Comparison of ENCODE assay signal across 9 cellular contexts in the genomic region with DNA sequence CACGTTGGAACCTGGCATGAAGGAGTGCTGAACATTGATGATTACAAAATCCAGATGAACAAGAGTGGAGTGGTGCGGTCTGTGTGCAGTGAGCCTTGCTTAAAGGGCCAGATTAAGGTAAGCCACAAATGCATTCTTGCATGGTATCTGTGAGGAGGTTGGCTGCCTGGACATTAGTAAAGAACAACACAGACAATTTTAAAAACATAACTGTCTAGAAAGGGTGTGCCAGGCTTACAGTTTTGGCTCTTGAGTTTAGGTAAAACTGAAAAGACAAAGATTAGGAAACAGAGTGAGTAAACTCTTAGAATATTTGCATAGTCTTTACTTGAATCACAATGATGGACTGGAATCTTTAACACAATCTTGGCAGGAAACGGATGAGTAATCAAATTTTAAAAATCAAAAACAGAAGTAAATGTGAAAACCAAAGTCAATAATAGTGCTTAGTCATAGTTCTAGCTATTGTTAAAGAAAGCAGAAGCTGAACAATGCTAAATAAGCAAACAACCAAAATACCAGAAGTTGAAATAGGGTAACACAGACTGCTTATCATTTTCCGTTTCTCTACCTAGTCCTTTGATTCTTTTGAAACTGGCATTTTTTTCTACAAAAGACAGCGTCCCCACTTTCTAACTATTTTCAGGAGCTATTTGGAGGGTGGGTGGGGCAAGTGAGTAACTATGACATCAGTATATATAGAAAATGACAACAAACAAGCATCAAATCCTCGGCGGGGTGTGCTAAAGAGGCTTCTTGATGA.
A peak's percentile ranks its signal among the peaks of the same experiment; 100 is the strongest.
DNase-seq lines count a peak whose midpoint lies in the region; ATAC-seq and FAIRE-seq lines count a peak whose summit lies in the region.
"Had no signal": no experiment of that assay in that cellular context is flagged by ENCODE, and none has a peak within 500 bp of the region (broad histone marks: within the 10 kb centered on the region; RNA-seq: fewer than 3 reads in every experiment).

No MANE protein-coding gene starts in this region.

- no peaks in the 10 kb centered on the region for H3K36me3 Mint-ChIP-seq in stimulated activated naive B cell treated with anti-CD40 and anti-IgM and Interleukin-4, amounts not matched to agents 10 μg/mL and 1 μg/mL and 100 μg/mL, for 72 hours

- no peak overlapping the region for H3K4me3 Mint-ChIP-seq in stimulated activated naive B cell treated with anti-CD40 and anti-IgM and Interleukin-4, amounts not matched to agents 10 μg/mL and 1 μg/mL and 100 μg/mL, for 72 hours

- H3K9me3 Mint-ChIP-seq in stimulated activated naive B cell treated with anti-CD40 and anti-IgM and Interleukin-4, amounts not matched to agents 10 μg/mL and 1 μg/mL and 100 μg/mL, for 72 hours: peaks cover 0 to 1% of the 10 kb centered on the region in 2 donors

- ATAC-seq in HG02884 (IDR thresholded peaks at IDR 0.05; ENCODE audit: unreplicated experiment): peak; percentile 56
- ATAC-seq in stimulated activated naive B cell treated with anti-CD40 and anti-IgM and Interleukin-4, amounts not matched to agents 10 μg/mL and 1 μg/mL and 100 μg/mL, for 72 hours (replicated peaks): no peak

- H3K4me1 Mint-ChIP-seq in stimulated activated naive B cell treated with anti-CD40 and anti-IgM and Interleukin-4, amounts not matched to agents 10 μg/mL and 1 μg/mL and 100 μg/mL, for 72 hours: no peaks in the 10 kb centered on the region

- no peak overlapping the region for H3K27ac Mint-ChIP-seq in stimulated activated naive B cell treated with anti-CD40 and anti-IgM and Interleukin-4, amounts not matched to agents 10 μg/mL and 1 μg/mL and 100 μg/mL, for 72 hours

- peak; percentile 85 for FAIRE-seq in RCC 7860 (lab: Jason Lieb, UNC)
- FAIRE-seq: A204.1 had no signal

- peak; percentile 14 for DNase-seq in NK-92 treated with Interleukin-12 subunit alpha and Interleukin-12 subunit beta, amount 100 ng/mL, for 24 hours (lab: John Stamatoyannopoulos, UW)
- no peak for DNase-seq in NK-92 (lab: John Stamatoyannopoulos, UW; ENCODE audit: unreplicated experiment)
- DNase-seq in RCC 7860 (ENCODE audit: low spot score): peak; percentile 55
- DNase-seq in fibroblast of the conjunctiva (ENCODE audit: low read depth): peak; percentile 76
- DNase-seq in islet precursor cell: no peak
- DNase-seq in activated naive CD4-positive, alpha-beta T cell treated with Interleukin-2 at 50 U/mL for 16 hours: no peak
- DNase-seq in stimulated activated naive B cell treated with anti-CD40 and anti-IgM and Interleukin-4, amounts not matched to agents 10 μg/mL and 1 μg/mL and 100 μg/mL, for 72 hours: no peak

- no peaks in the 10 kb centered on the region for H3K27me3 Mint-ChIP-seq in stimulated activated naive B cell treated with anti-CD40 and anti-IgM and Interleukin-4, amounts not matched to agents 10 μg/mL and 1 μg/mL and 100 μg/mL, for 72 hours

Comparison
In these comparisons a context has a peak if more than half of its experiments do, and no peak if none do; other contexts are left out.
1. DNase-seq: peak in NK-92 treated with Interleukin-12 subunit alpha and Interleukin-12 subunit beta, amount 100 ng/mL, for 24 hours (single experiment), RCC 7860 (single experiment) and fibroblast of the conjunctiva (single experiment); none in NK-92 (single experiment), islet precursor cell (single experiment), activated naive CD4-positive, alpha-beta T cell treated with Interleukin-2 at 50 U/mL for 16 hours (single experiment) and stimulated activated naive B cell treated with anti-CD40 and anti-IgM and Interleukin-4, amounts not matched to agents 10 μg/mL and 1 μg/mL and 100 μg/mL, for 72 hours (single experiment).